8 cellular contexts compared by ENCODE assay signal in the genomic region with DNA sequence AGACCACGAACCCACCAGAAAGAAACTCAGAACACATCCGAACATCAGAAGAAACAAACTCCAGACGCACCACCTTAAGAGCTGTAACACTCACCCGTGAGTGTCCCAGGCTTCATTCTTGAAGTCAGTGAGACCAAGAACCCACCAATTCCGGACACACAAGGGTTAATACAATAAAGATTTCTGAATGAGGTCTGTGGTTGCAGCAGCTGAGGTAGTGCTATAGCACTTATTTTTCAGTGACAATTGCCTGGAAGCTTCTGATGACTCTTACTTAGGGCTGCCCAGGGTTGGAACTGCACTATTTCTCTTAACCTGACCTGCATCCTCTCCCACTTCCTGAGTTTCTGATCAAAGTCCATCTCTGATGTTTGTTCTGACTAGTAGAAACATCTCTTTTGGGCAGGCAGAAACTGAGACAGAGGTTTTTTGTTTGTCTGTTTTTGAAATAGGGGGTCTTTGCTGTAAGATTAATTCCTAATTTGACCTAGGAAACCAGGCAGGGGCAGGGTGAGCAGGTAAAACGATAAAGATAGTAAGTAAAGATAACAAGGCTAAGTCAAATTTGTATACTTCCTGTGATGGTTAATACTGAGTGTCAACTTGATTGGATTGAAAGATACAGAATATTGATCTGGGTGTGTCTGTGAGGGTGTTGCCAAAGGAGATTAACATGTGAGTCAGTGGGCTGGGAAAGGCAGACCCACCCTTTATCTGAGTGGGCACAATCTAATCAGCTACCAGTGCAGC.
DNase-seq lines count a peak whose midpoint lies in the region; ATAC-seq and TF ChIP-seq lines count a peak whose summit lies in the region.

No MANE protein-coding gene starts in this region.

- H3K4me3 ChIP-seq in Jurkat, Clone E6-1 (ENCODE audit: low read length): no peak overlapping the region
- H3K4me3 ChIP-seq in neural progenitor cell: no peak overlapping the region

- no peak for TF ChIP-seq CTCF in brain (conservative IDR thresholded peaks at IDR 0.05)
- TF ChIP-seq CTCF in neural progenitor cell (IDR thresholded peaks at IDR 0.05): no peak

- H3K27me3 Mint-ChIP-seq in brain: peaks cover 3% of the 10 kb centered on the region
- H3K27me3 Mint-ChIP-seq in neural progenitor cell (ENCODE audit: insufficient read depth, low read depth): no peaks in the 10 kb centered on the region

- DNase-seq in activated gamma-delta T cell treated with Interleukin-2 at 50 U/mL for 16 hours (peak; percentile 19), activated gamma-delta T cell (lab: John Stamatoyannopoulos, UW) (no peak), neural progenitor cell (ENCODE audit: low spot score) (no peak), NCI-H2029 treated with DMSO at 0.1 percent for 48 hours (lab: John Stamatoyannopoulos, UW) (no peak), HPDE6-E6E7 (ENCODE audit: extremely low spot score) (no peak)
- peak; percentile 78 for DNase-seq in Jurkat, Clone E6-1 (ENCODE audit: low read depth, low spot score)
- peak; percentile 12 for DNase-seq in stimulated activated naive CD8-positive, alpha-beta T cell treated with anti-CD3 and anti-CD28 coated beads, Interleukin-15, Interleukin-2, amounts not matched to agents 100 U/mL and 50 U/mL, for 24 hours

- H2AFZ ChIP-seq in neural progenitor cell (replicated peaks): no peak overlapping the region

- H3K36me3 Mint-ChIP-seq in brain (no peaks in the 10 kb centered on the region), neural progenitor cell (no peaks in the 10 kb centered on the region)

- H4K20me1 ChIP-seq in neural progenitor cell (ENCODE audit: low read depth): no peaks in the 10 kb centered on the region

- H3K27me3 ChIP-seq in neural progenitor cell: no peaks in the 10 kb centered on the region

- no peaks in the 10 kb centered on the region for H3K4me1 ChIP-seq in neural progenitor cell

- no peaks in the 10 kb centered on the region for H3K36me3 ChIP-seq in neural progenitor cell

- no peak overlapping the region for H3K27ac ChIP-seq in neural progenitor cell

- H3K4me2 ChIP-seq in neural progenitor cell: no peak overlapping the region

- H3K79me2 ChIP-seq in neural progenitor cell (ENCODE audit: low read depth): no peaks in the 10 kb centered on the region

- H3K9me3 Mint-ChIP-seq in brain (peaks cover 0 to 3% (median 0%) of the 10 kb centered on the region in 5 experiments), neural progenitor cell (peaks cover 2% of the 10 kb centered on the region)

- peak overlapping the region in 3 of 5 experiments; percentile 4 to 23 (median 6) for H3K27ac Mint-ChIP-seq in brain
- no peak overlapping the region for H3K27ac Mint-ChIP-seq in neural progenitor cell

- ATAC-seq in stimulated activated naive CD8-positive, alpha-beta T cell treated with anti-CD3 and anti-CD28 coated beads, Interleukin-15, Interleukin-2, amounts not matched to agents 100 U/mL and 50 U/mL, for 24 hours: peak; percentile 74

- H3K4me3 Mint-ChIP-seq in brain (no peak overlapping the region), neural progenitor cell (no peak overlapping the region)

- peaks cover 31% of the 10 kb centered on the region for H3K4me1 Mint-ChIP-seq in brain
- peaks cover 9% of the 10 kb centered on the region for H3K4me1 Mint-ChIP-seq in neural progenitor cell

- H3F3A ChIP-seq in neural progenitor cell (ENCODE audit: low read depth): no peaks in the 10 kb centered on the region

- H3K9ac ChIP-seq in neural progenitor cell: no peak overlapping the region

- no peaks in the 10 kb centered on the region for H3K9me3 ChIP-seq in neural progenitor cell (ENCODE audit: low read depth)

Comparison
In these comparisons a context has a peak if more than half of its experiments do, and no peak if none do; other contexts are left out.
1. DNase-seq: peak in activated gamma-delta T cell treated with Interleukin-2 at 50 U/mL for 16 hours (single experiment), Jurkat, Clone E6-1 (single experiment) and stimulated activated naive CD8-positive, alpha-beta T cell treated with anti-CD3 and anti-CD28 coated beads, Interleukin-15, Interleukin-2, amounts not matched to agents 100 U/mL and 50 U/mL, for 24 hours (single experiment); none in activated gamma-delta T cell (single experiment), neural progenitor cell (single experiment), NCI-H2029 treated with DMSO at 0.1 percent for 48 hours (single experiment) and HPDE6-E6E7 (single experiment).